10 cellular contexts compared by ENCODE assay signal in genomic region chr10:12389154-12389734, GRCh38. TPM values are rescaled to one million over a fixed set of nuclear protein-coding genes. Genes with fewer than 3 reads are reported as not detected.
DNase-seq lines count a peak whose midpoint lies in the region; ATAC-seq and TF ChIP-seq lines count a peak whose summit lies in the region.
"Had no signal": no experiment of that assay in that cellular context is flagged by ENCODE, and none has a peak within 500 bp of the region (broad histone marks: within the 10 kb centered on the region; RNA-seq: fewer than 3 reads in every experiment).

No MANE protein-coding gene starts in this region.

- no peaks in the 10 kb centered on the region for H3K27me3 Mint-ChIP-seq in naive B cell
- H3K27me3 Mint-ChIP-seq in glutamatergic neuron (ENCODE audit: unreplicated experiment): peaks cover 2% of the 10 kb centered on the region
- H3K27me3 Mint-ChIP-seq: T-cell had no signal

- H3K4me3 Mint-ChIP-seq in naive B cell (peak overlapping the region in 5 of 8 donors; percentile 17 to 73 (median 27)), glutamatergic neuron (ENCODE audit: unreplicated experiment) (no peak overlapping the region)
- H3K4me3 Mint-ChIP-seq: T-cell had no signal

- H3K27ac Mint-ChIP-seq in naive B cell (peak overlapping the region in 5 of 6 donors; percentile 56 to 88 (median 64)), glutamatergic neuron (ENCODE audit: unreplicated experiment) (no peak overlapping the region)

- H3K27ac ChIP-seq in C4-2B: peak overlapping the region; percentile 53
- H3K27ac ChIP-seq in coronary artery: peak overlapping the region; percentile 44 to 54

- TF ChIP-seq CTCF in C4-2B (conservative IDR thresholded peaks at IDR 0.05) (no peak), coronary artery (IDR thresholded peaks at IDR 0.05) (no peak), glutamatergic neuron (IDR thresholded peaks at IDR 0.05; ENCODE audit: partially characterized antibody, unreplicated experiment) (no peak)

- ATAC-seq in naive B cell (ENCODE audit: low read depth in 2 of 2) (peak; percentile 30 to 54), GM21528 (IDR thresholded peaks at IDR 0.05; ENCODE audit: low FRiP score, unreplicated experiment) (no peak)
- ATAC-seq: T-cell had no signal

- H3K9me3 Mint-ChIP-seq in naive B cell (peaks cover 0 to 11% (median 7%) of the 10 kb centered on the region in 7 donors), glutamatergic neuron (ENCODE audit: unreplicated experiment) (no peaks in the 10 kb centered on the region)

- H3K36me3 Mint-ChIP-seq in naive B cell: peaks cover 2 to 11% of the 10 kb centered on the region in 2 donors
- H3K36me3 Mint-ChIP-seq in glutamatergic neuron (ENCODE audit: unreplicated experiment): peaks cover 8% of the 10 kb centered on the region

- peaks cover 66 to 78% (median 76%) of the 10 kb centered on the region in 3 donors for H3K4me1 Mint-ChIP-seq in naive B cell
- H3K4me1 Mint-ChIP-seq in glutamatergic neuron (ENCODE audit: low read depth, unreplicated experiment): peaks cover 21% of the 10 kb centered on the region

- H3K4me3 ChIP-seq in coronary artery: no peak overlapping the region

- DNase-seq in NCI-H1092 (lab: John Stamatoyannopoulos, UW): peak; percentile 29
- peak; percentile 75 for DNase-seq in coronary artery (ENCODE audit: low spot score)
- DNase-seq in naive B cell: no peak
- no peak for DNase-seq in HK-2 (ENCODE audit: unreplicated experiment)
- no peak for DNase-seq in hippocampal formation (lab: John Stamatoyannopoulos, UW)
- no peak for DNase-seq in glutamatergic neuron
- DNase-seq: stimulated activated CD4-positive, alpha-beta T cell treated with anti-CD3 and anti-CD28 coated beads, Interleukin-1b, Interleukin-23, amount 100 ng/mL, for 48 hours; T-cell had no signal

RNA-seq across cellular contexts. Expression of gene CAMK1D, which starts 39.9 kb away (rescaled TPM):
- polyA plus RNA-seq in naive B cell (ENCODE audit: low read depth in 6 of 6): 10 to 100 TPM; 12.2 to 54.1 (median 35.6) TPM
- 29.8 TPM for total RNA-seq in glutamatergic neuron (ENCODE audit: unreplicated experiment)

Comparison
In these comparisons a context has a peak if more than half of its experiments do, and no peak if none do; other contexts are left out.
1. DNase-seq: peak in NCI-H1092 (single experiment) and coronary artery (single experiment); none in naive B cell (single experiment), HK-2 (single experiment), hippocampal formation (0 of 2) and glutamatergic neuron (single experiment).